In genomic region chr17:73936908-73937627, GRCh38 we compare ENCODE assay signal across 34 cellular contexts.
DNase-seq lines count a peak whose midpoint lies in the region; ATAC-seq and TF ChIP-seq lines count a peak whose summit lies in the region.
"Had no signal": no experiment of that assay in that cellular context is flagged by ENCODE, and none has a peak within 500 bp of the region (broad histone marks: within the 10 kb centered on the region; RNA-seq: fewer than 3 reads in every experiment).

No MANE protein-coding gene starts in this region.

- no peak for DNase-seq in H9
- DNase-seq in NCI-H146 (lab: John Stamatoyannopoulos, UW): peak; percentile 91
- DNase-seq in OCI-LY7 (ENCODE audit: low spot score): no peak
- DNase-seq in osteocyte (ENCODE audit: extremely low spot score, unreplicated experiment): peak; percentile 38
- DNase-seq in NCI-H345 treated with DMSO at 0.1 percent for 48 hours (lab: John Stamatoyannopoulos, UW; ENCODE audit: unreplicated experiment): no peak
- DNase-seq in T1000 (lab: John Stamatoyannopoulos, UW): no peak
- DNase-seq: activated CD4-positive, alpha-beta T cell treated with anti-CD3 and anti-CD28 coated beads, Interleukin-2, amount 50 U/mL, for 4 hours; aorta; colonic mucosa; COR-L47; foreskin keratinocyte; HCEC 1CT; heart left ventricle; mucosa of descending colon; NCI-H1694; NCI-H2171 treated with DMSO at 0.1 percent for 48 hours; NCI-H526 treated with DMSO at 0.1 percent for 48 hours; Peyer's patch; SHP77 treated with DMSO at 0.1 percent for 48 hours; stimulated activated CD4-positive, alpha-beta T cell treated with anti-CD3 and anti-CD28 coated beads, Interleukin-1b, Interleukin-23, amount 100 ng/mL, for 48 hours; stomach; T-helper 9 cell; tibial artery had no signal

- TF ChIP-seq CTCF in H9 (conservative IDR thresholded peaks at IDR 0.05) (peak; percentile 21; the same call in 1 of the 3 replicates), OCI-LY7 (conservative IDR thresholded peaks at IDR 0.05; ENCODE audit: low read length) (peak; percentile 39), osteocyte (IDR thresholded peaks at IDR 0.05) (no peak)

- no peak overlapping the region for H2AK5ac ChIP-seq in H9 (ENCODE audit: insufficient read length, low read length)

- no peaks in the 10 kb centered on the region for H3K23me2 ChIP-seq in H9 (ENCODE audit: insufficient read length, low read depth, low read length, poor library complexity, severe bottlenecking)

- no peak overlapping the region for H4K5ac ChIP-seq in H9 (ENCODE audit: insufficient read length, low read depth, low read length)

- H3K4ac ChIP-seq in H9 (ENCODE audit: low read depth, low read length): no peak overlapping the region

- H3K79me1 ChIP-seq in H9 (ENCODE audit: insufficient read depth, low read depth, low read length, poor library complexity, severe bottlenecking): no peaks in the 10 kb centered on the region

- intact Hi-C loops in OCI-LY7 (cut with micrococcal nuclease; ENCODE audit: unreplicated experiment): no loop called here

- POLR2A ChIA-PET in OCI-LY7 (lab: Charles Lee): interaction anchor here (0.6 kb wide), 1 partner anchor 203 kb away, joined by 3 read pairs; no protein-coding TSS in a partner anchor

- no peak overlapping the region for H2BK15ac ChIP-seq in H9 (ENCODE audit: low read depth, low read length)

- H3K4me1 ChIP-seq in H9 (ENCODE audit: insufficient read depth, low read length) (no peaks in the 10 kb centered on the region), OCI-LY7 (ENCODE audit: insufficient read depth, low read length, poor library complexity, severe bottlenecking) (no peaks in the 10 kb centered on the region)
- H3K4me1 ChIP-seq: colonic mucosa, foreskin keratinocyte, heart left ventricle, Peyer's patch, stomach had no signal

- H3K4me2 ChIP-seq in H9 (ENCODE audit: insufficient read depth, insufficient read length, low read length): no peak overlapping the region
- H3K4me2 ChIP-seq in OCI-LY7 (ENCODE audit: low read length): no peak overlapping the region
- H3K4me2 ChIP-seq: BLaER1, smooth muscle cell had no signal

- H3K4me1 Mint-ChIP-seq in H9 (peaks cover 0 to 5% of the 10 kb centered on the region in 2 experiments; a peak in 2 of 4 replicates), osteocyte (ENCODE audit: unreplicated experiment) (no peaks in the 10 kb centered on the region)
- H3K4me1 Mint-ChIP-seq: activated T-helper 17 cell treated with anti-CD3 and anti-CD28 coated beads, Interleukin-2, amount 50 U/mL, for 72 hours; WTC11 had no signal

- no peak for ATAC-seq in GM19463 (IDR thresholded peaks at IDR 0.05; ENCODE audit: unreplicated experiment)
- ATAC-seq: activated T-helper 17 cell treated with anti-CD3 and anti-CD28 coated beads, Interleukin-2, amount 50 U/mL, for 72 hours; esophagus mucosa; foreskin keratinocyte; heart left ventricle; K562; mucosa of descending colon; WTC11 had no signal

- no peak overlapping the region for H3K27ac ChIP-seq in H9 (ENCODE audit: insufficient read length, low read depth, low read length)
- H3K27ac ChIP-seq in OCI-LY7 (ENCODE audit: low read depth, low read length, poor library complexity, severe bottlenecking): no peak overlapping the region
- H3K27ac ChIP-seq: BLaER1, cardiac muscle cell, colonic mucosa, foreskin keratinocyte, heart left ventricle, Peyer's patch, stomach, tibial artery had no signal

- no peaks in the 10 kb centered on the region for H3K36me3 Mint-ChIP-seq in H9 (ENCODE audit: insufficient read depth in 1 of 3, low read depth in 3 of 3)
- H3K36me3 Mint-ChIP-seq in osteocyte (ENCODE audit: unreplicated experiment): no peaks in the 10 kb centered on the region
- H3K36me3 Mint-ChIP-seq: activated naive CD8-positive, alpha-beta T cell; WTC11 had no signal

- no peak overlapping the region for H3K18ac ChIP-seq in H9 (ENCODE audit: insufficient read length, low read depth, low read length)

- H4K20me1 ChIP-seq in H9 (ENCODE audit: control insufficient read depth, insufficient read depth, insufficient read length) (no peaks in the 10 kb centered on the region), OCI-LY7 (ENCODE audit: insufficient read depth, low read length) (no peaks in the 10 kb centered on the region)
- H4K20me1 ChIP-seq: BLaER1 had no signal

- H3K4me3 ChIP-seq in OCI-LY7 (ENCODE audit: low read depth, low read length, poor library complexity, severe bottlenecking): no peak overlapping the region
- H3K4me3 ChIP-seq: BLaER1, cardiac muscle cell, colonic mucosa, heart left ventricle, K562, lung, mucosa of descending colon, Peyer's patch, smooth muscle cell, stomach, tibial artery had no signal

- H3K79me2 ChIP-seq in H9 (ENCODE audit: insufficient read depth, low read length) (no peaks in the 10 kb centered on the region), OCI-LY7 (ENCODE audit: insufficient read depth, low read depth, low read length) (no peaks in the 10 kb centered on the region)

- H4K8ac ChIP-seq in H9 (replicated peaks; ENCODE audit: insufficient read length, low read depth, low read length): no peak overlapping the region

- H2BK5ac ChIP-seq in H9 (ENCODE audit: insufficient read length, low read length): no peak overlapping the region

- H3K9me2 ChIP-seq in OCI-LY7 (ENCODE audit: insufficient read depth, low read length): no peaks in the 10 kb centered on the region

- H3K9ac ChIP-seq in H9 (ENCODE audit: extremely low read depth, insufficient read length, low read length): no peak overlapping the region
- H3K9ac ChIP-seq: BLaER1 had no signal

- H2BK120ac ChIP-seq in H9 (ENCODE audit: low read depth, low read length, poor library complexity, severe bottlenecking): no peak overlapping the region

- H3K27me3 ChIP-seq in H9 (ENCODE audit: insufficient read depth, low read length): no peaks in the 10 kb centered on the region
- H3K27me3 ChIP-seq: BLaER1, colonic mucosa, foreskin keratinocyte, Peyer's patch had no signal

- no peak overlapping the region for H3K4me3 Mint-ChIP-seq in H9
- no peak overlapping the region for H3K4me3 Mint-ChIP-seq in osteocyte (ENCODE audit: unreplicated experiment)
- H3K4me3 Mint-ChIP-seq: activated naive CD8-positive, alpha-beta T cell; activated T-helper 17 cell treated with anti-CD3 and anti-CD28 coated beads, Interleukin-2, amount 50 U/mL, for 72 hours; nephron; WTC11 had no signal

- no CpG with 5 or more reads among the region's 8 CpGs for WGBS in H9 (ENCODE audit: extremely low coverage, insufficient read length, low lambda C conversion rate)

- no peak overlapping the region for H2AFZ ChIP-seq in H9 (ENCODE audit: low read length)
- H2AFZ ChIP-seq in OCI-LY7 (ENCODE audit: low read length): no peak overlapping the region

- BruUV-seq in OCI-LY7 (replicated peaks; lab: Mats Ljungman, UMichigan): no TSS peak

- no peak overlapping the region for H3T11ph ChIP-seq in H9 (ENCODE audit: low read length)

- H3K23ac ChIP-seq in H9 (ENCODE audit: insufficient read length, low read depth, low read length): no peak overlapping the region

- CTCF ChIA-PET in OCI-LY7 (lab: Charles Lee; ENCODE audit: unreplicated experiment): interaction anchor here (0.6 kb wide), 1 partner anchor 20 kb away, joined by 3 read pairs; no protein-coding TSS in a partner anchor

- no peak overlapping the region for H2BK20ac ChIP-seq in H9 (ENCODE audit: low read depth, low read length, poor library complexity, severe bottlenecking)

- no peak overlapping the region for H3K27ac Mint-ChIP-seq in H9
- H3K27ac Mint-ChIP-seq in osteocyte (ENCODE audit: unreplicated experiment): no peak overlapping the region
- H3K27ac Mint-ChIP-seq: activated naive CD8-positive, alpha-beta T cell; activated T-helper 17 cell treated with anti-CD3 and anti-CD28 coated beads, Interleukin-2, amount 50 U/mL, for 72 hours; nephron; WTC11 had no signal

- no peak overlapping the region for H4K91ac ChIP-seq in H9 (ENCODE audit: insufficient read length, low read depth, low read length)

- H3K56ac ChIP-seq in H9 (ENCODE audit: insufficient read length, low read depth, low read length): no peak overlapping the region

- no peaks in the 10 kb centered on the region for H3K9me3 Mint-ChIP-seq in H9
- H3K9me3 Mint-ChIP-seq in osteocyte (ENCODE audit: unreplicated experiment): no peaks in the 10 kb centered on the region
- H3K9me3 Mint-ChIP-seq: activated T-helper 17 cell treated with anti-CD3 and anti-CD28 coated beads, Interleukin-2, amount 50 U/mL, for 72 hours; nephron; WTC11 had no signal

- H3K9me3 ChIP-seq in H9 (ENCODE audit: control insufficient read depth, low read depth, low read length): no peaks in the 10 kb centered on the region
- no peaks in the 10 kb centered on the region for H3K9me3 ChIP-seq in OCI-LY7 (ENCODE audit: low read length)
- H3K9me3 ChIP-seq: BLaER1, colonic mucosa, heart left ventricle, mucosa of descending colon, Peyer's patch, stomach, tibial artery had no signal

- H3K14ac ChIP-seq in H9 (ENCODE audit: insufficient read depth, low read length): no peak overlapping the region

- H3K27me3 Mint-ChIP-seq in H9 (ENCODE audit: low read depth): peaks cover 31% of the 10 kb centered on the region
- no peaks in the 10 kb centered on the region for H3K27me3 Mint-ChIP-seq in osteocyte (ENCODE audit: unreplicated experiment)

- no peaks in the 10 kb centered on the region for H3K36me3 ChIP-seq in OCI-LY7 (ENCODE audit: insufficient read depth, low read length)
- H3K36me3 ChIP-seq: BLaER1, cardiac muscle cell, colonic mucosa, heart left ventricle, Peyer's patch, stomach, tibial artery had no signal

- H2BK12ac ChIP-seq in H9 (ENCODE audit: insufficient read length, low read depth, low read length): no peak overlapping the region

Comparison
In these comparisons a context has a peak if more than half of its experiments do, and no peak if none do; other contexts are left out.
1. DNase-seq: peak in NCI-H146 (single experiment) and osteocyte (single experiment); none in H9 (single experiment), OCI-LY7 (single experiment), NCI-H345 treated with DMSO at 0.1 percent for 48 hours (single experiment) and T1000 (single experiment).